Comparison of ENCODE assay signal across 20 cellular contexts in the genomic region with DNA sequence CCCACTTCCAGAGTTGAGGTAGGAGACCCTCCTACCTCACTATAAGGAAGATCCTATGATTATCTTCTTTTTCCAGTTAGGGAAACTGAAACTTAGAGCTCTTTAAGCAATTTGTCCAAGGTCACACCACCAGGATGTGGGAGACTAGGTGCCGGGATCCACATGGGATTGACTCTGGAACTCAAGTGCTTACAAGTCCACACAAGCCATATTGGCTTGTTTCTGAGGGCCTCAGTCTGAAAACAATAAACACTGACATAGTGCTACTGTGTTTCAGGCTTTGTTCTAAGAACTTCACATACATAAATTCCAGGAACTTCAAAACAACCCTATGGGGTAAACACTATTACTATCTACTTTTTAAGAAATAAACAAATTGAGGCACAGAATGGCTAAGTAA.
A peak's percentile ranks its signal among the peaks of the same experiment; 100 is the strongest.
DNase-seq lines count a peak whose midpoint lies in the region; FAIRE-seq and TF ChIP-seq lines count a peak whose summit lies in the region.
"Had no signal": no experiment of that assay in that cellular context is flagged by ENCODE, and none has a peak within 500 bp of the region (broad histone marks: within the 10 kb centered on the region; RNA-seq: fewer than 3 reads in every experiment).

No MANE protein-coding gene starts in this region.

- no peaks in the 10 kb centered on the region for H3K79me2 ChIP-seq in mammary epithelial cell (ENCODE audit: insufficient read depth, low read length)

- no TSS peak for BruUV-seq in mammary epithelial cell (replicated peaks; lab: Mats Ljungman, UMichigan)

- TF ChIP-seq CTCF in mammary epithelial cell (conservative IDR thresholded peaks at IDR 0.05 in 1 of 2, IDR thresholded peaks at IDR 0.05 in 1 of 2; ENCODE audit: extremely low read depth in 1 of 2, insufficient read depth in 1 of 2, low read depth in 1 of 2, low read length in 2 of 2), result no peak
- TF ChIP-seq CTCF in esophagus muscularis mucosa (IDR thresholded peaks at IDR 0.05), result no peak

- H3K27me3 ChIP-seq in mammary epithelial cell (ENCODE audit: insufficient read depth, low read length) (no peaks in the 10 kb centered on the region), esophagus muscularis mucosa (no peaks in the 10 kb centered on the region)
- H3K27me3 ChIP-seq: BLaER1 had no signal

- no peak overlapping the region for H3K4me2 ChIP-seq in mammary epithelial cell (ENCODE audit: insufficient read depth, low read depth, low read length)
- H3K4me2 ChIP-seq: BLaER1, GM23338 had no signal

- dilution Hi-C loops in mammary epithelial cell (cut with HindIII; ENCODE audit: low sequenced_read_pairs), result no loop called here

- peaks cover 13% of the 10 kb centered on the region for H3K4me1 ChIP-seq in mammary epithelial cell (ENCODE audit: insufficient read depth, low read length)
- H3K4me1 ChIP-seq in esophagus muscularis mucosa, result peaks cover 0 to 14% (median 6%) of the 10 kb centered on the region in 4 donors
- H3K4me1 ChIP-seq: BLaER1 had no signal

- TF ChIP-seq EP300 in esophagus muscularis mucosa (IDR thresholded peaks at IDR 0.05), result no peak

- no peak overlapping the region for H3K9ac ChIP-seq in mammary epithelial cell (ENCODE audit: insufficient read depth, low read length)
- H3K9ac ChIP-seq: BLaER1 had no signal

- intact Hi-C loops in mammary epithelial cell (cut with micrococcal nuclease), result loop anchor here (5.0 kb wide), 1 partner anchor 651 kb away; a partner anchor contains a TSS
- intact Hi-C loops in esophagus muscularis mucosa (cut with DNase I), result loop anchor here (10.0 kb wide), 1 partner anchor 139 kb away; no protein-coding TSS in a partner anchor

- no peak for FAIRE-seq in urothelium cell line (lab: Jason Lieb, UNC)
- FAIRE-seq: A204.1, D721Med, GM12891, GM18507 had no signal

- no peaks in the 10 kb centered on the region for H4K20me1 ChIP-seq in mammary epithelial cell (ENCODE audit: insufficient read depth, low read length)
- H4K20me1 ChIP-seq: BLaER1 had no signal

- H3K4me3 ChIP-seq in mammary epithelial cell (replicated peaks in 1 of 3; ENCODE audit: insufficient read depth in 1 of 3, low read depth in 2 of 3, low read length in 3 of 3) (no peak overlapping the region), esophagus muscularis mucosa (no peak overlapping the region)
- H3K4me3 ChIP-seq: BLaER1, GM23338 had no signal

- no peaks in the 10 kb centered on the region for H3K36me3 ChIP-seq in mammary epithelial cell (ENCODE audit: insufficient read depth, low read length)
- H3K36me3 ChIP-seq in esophagus muscularis mucosa, result no peaks in the 10 kb centered on the region
- H3K36me3 ChIP-seq: BLaER1 had no signal

- DNase-seq in NCI-H2171 treated with DMSO at 0.1 percent for 48 hours (lab: John Stamatoyannopoulos, UW) (peak; percentile 7), NCI-H2171 (lab: John Stamatoyannopoulos, UW) (no peak), mammary epithelial cell (peak; percentile 35), esophagus muscularis mucosa (ENCODE audit: extremely low spot score) (peak; percentile 10), pons (ENCODE audit: low spot score) (peak; percentile 34), nucleus accumbens (lab: John Stamatoyannopoulos, UW) (no peak), urothelium cell line (ENCODE audit: low spot score) (no peak)
- DNase-seq: CD8-positive, alpha-beta memory T cell; DMS 273 treated with DMSO at 0.1 percent for 48 hours; DMS79 treated with DMSO at 0.1 percent for 48 hours; GF-D8; H9 had no signal

- no peak for TF ChIP-seq POLR2A in esophagus muscularis mucosa (IDR thresholded peaks at IDR 0.05; ENCODE audit: low read depth)

- CTCF ChIA-PET in mammary epithelial cell (lab: Charles Lee; ENCODE audit: low non-redundant PET), result no interaction called here

- no peak overlapping the region for H3K27ac ChIP-seq in mammary epithelial cell (ENCODE audit: insufficient read depth, low read depth, low read length)
- H3K27ac ChIP-seq in esophagus muscularis mucosa (replicated peaks in 1 of 4), result no peak overlapping the region
- H3K27ac ChIP-seq: 22Rv1, BLaER1, C4-2B had no signal

- in situ Hi-C loops in mammary epithelial cell (cut with MboI; ENCODE audit: low sequenced_read_pairs in 2 of 2), result no loop called here

- H2AFZ ChIP-seq in mammary epithelial cell (ENCODE audit: low read depth, low read length), result peak overlapping the region; percentile 66
- H2AFZ ChIP-seq: GM23338 had no signal

- H3K9me3 ChIP-seq in mammary epithelial cell (replicated peaks; ENCODE audit: insufficient read depth, low read length) (no peaks in the 10 kb centered on the region), esophagus muscularis mucosa (no peaks in the 10 kb centered on the region)

- 0% methylated on average over 1 of the region's 1 CpG for whole genome bisulfite sequencing in mammary epithelial cell (ENCODE audit: low coverage, missing lambda C conversion rate)
- 91% methylated on average over 1 of the region's 1 CpG for WGBS in esophagus muscularis mucosa

Comparison
In these comparisons a context has a peak if more than half of its experiments do, and no peak if none do; other contexts are left out.
1. DNase-seq: peak in NCI-H2171 treated with DMSO at 0.1 percent for 48 hours (single experiment), mammary epithelial cell (single experiment), esophagus muscularis mucosa (single experiment) and pons (single experiment); none in NCI-H2171 (single experiment), nucleus accumbens (0 of 56) and urothelium cell line (single experiment).